8 cellular contexts compared by ENCODE assay signal in genomic region chr4:55949480-55949802, GRCh38. TPM values are rescaled to one million over a fixed set of nuclear protein-coding genes. Genes with fewer than 3 reads are reported as not detected.
A peak's percentile ranks its signal among the peaks of the same experiment; 100 is the strongest.
DNase-seq lines count a peak whose midpoint lies in the region; ATAC-seq and TF ChIP-seq lines count a peak whose summit lies in the region.

No MANE protein-coding gene starts in this region.

- peaks cover 28% of the 10 kb centered on the region for H3K36me3 Mint-ChIP-seq in activated naive CD4-positive, alpha-beta T cell treated with anti-CD3 and anti-CD28 coated beads, Interleukin-2, amount 10 ng/mL, durations not matched to agents 7 days and 5 days

- TF ChIP-seq POLR2A in right lobe of liver (IDR thresholded peaks at IDR 0.05): no peak
- TF ChIP-seq POLR2A in upper lobe of left lung (IDR thresholded peaks at IDR 0.05): no peak

- intact Hi-C loops in right lobe of liver (cut with DNase I): loop anchor here (10.0 kb wide), 2 partner anchors 355 to 365 kb away; no protein-coding TSS in a partner anchor

- H3K27ac ChIP-seq in right lobe of liver (peak overlapping the region; percentile 70 to 82 (median 78)), upper lobe of left lung (peak overlapping the region; percentile 91 to 97 (median 94))

- peak overlapping the region; percentile 80 for H3K4me3 Mint-ChIP-seq in activated naive CD4-positive, alpha-beta T cell treated with anti-CD3 and anti-CD28 coated beads, Interleukin-2, amount 10 ng/mL, durations not matched to agents 7 days and 5 days

- H3K4me3 ChIP-seq in right lobe of liver (peak overlapping the region; percentile 67 to 97 (median 96)), upper lobe of left lung (peak overlapping the region; percentile 63 to 81 (median 71))

- H3K27me3 Mint-ChIP-seq in activated naive CD4-positive, alpha-beta T cell treated with anti-CD3 and anti-CD28 coated beads, Interleukin-2, amount 10 ng/mL, durations not matched to agents 7 days and 5 days: no peaks in the 10 kb centered on the region

- H3K9me3 ChIP-seq in right lobe of liver (no peaks in the 10 kb centered on the region), upper lobe of left lung (no peaks in the 10 kb centered on the region)

- TF ChIP-seq CTCF in right lobe of liver (IDR thresholded peaks at IDR 0.05) (no peak), upper lobe of left lung (IDR thresholded peaks at IDR 0.05) (no peak)

- CTCF ChIA-PET in activated naive CD4-positive, alpha-beta T cell treated with anti-CD3 and anti-CD28 coated beads, Interleukin-2, amount 10 ng/mL, durations not matched to agents 7 days and 5 days (lab: Charles Lee): interaction anchor here (0.6 to 2.4 kb wide), 15 partner anchors 8 to 1028 kb away, joined by 3 to 15 read pairs (median 3); partner anchors contain the start of genes AASDH, NOA1 and PAICS

- ATAC-seq in right lobe of liver: no peak
- no peak for ATAC-seq in upper lobe of left lung (ENCODE audit: low FRiP score in 2 of 2)
- no peak for ATAC-seq in HG03025 (IDR thresholded peaks at IDR 0.05; ENCODE audit: low FRiP score, unreplicated experiment)
- no peak for ATAC-seq in GM21390 (IDR thresholded peaks at IDR 0.05; ENCODE audit: unreplicated experiment)

- H3K4me1 ChIP-seq in right lobe of liver: no peaks in the 10 kb centered on the region
- peaks cover 18 to 20% (median 19%) of the 10 kb centered on the region in 4 donors for H3K4me1 ChIP-seq in upper lobe of left lung

- H3K36me3 ChIP-seq in right lobe of liver: no peaks in the 10 kb centered on the region
- H3K36me3 ChIP-seq in upper lobe of left lung: peaks cover 0 to 12% (median 3%) of the 10 kb centered on the region in 4 donors

- no peaks in the 10 kb centered on the region for H3K9me3 Mint-ChIP-seq in activated naive CD4-positive, alpha-beta T cell treated with anti-CD3 and anti-CD28 coated beads, Interleukin-2, amount 10 ng/mL, durations not matched to agents 7 days and 5 days

- no peak for DNase-seq in activated naive CD4-positive, alpha-beta T cell treated with anti-CD3 and anti-CD28 coated beads, Interleukin-2, amount 10 ng/mL, durations not matched to agents 7 days and 5 days
- no peak for DNase-seq in activated naive CD4-positive, alpha-beta T cell (lab: John Stamatoyannopoulos, UW)
- DNase-seq in amniotic epithelial cell (ENCODE audit: low read depth): peak; percentile 10
- no peak for DNase-seq in right lobe of liver
- DNase-seq in upper lobe of left lung: no peak
- no peak for DNase-seq in NCI-H128 (lab: John Stamatoyannopoulos, UW; ENCODE audit: unreplicated experiment)

- H3K27ac Mint-ChIP-seq in activated naive CD4-positive, alpha-beta T cell treated with anti-CD3 and anti-CD28 coated beads, Interleukin-2, amount 10 ng/mL, durations not matched to agents 7 days and 5 days: peak overlapping the region; percentile 92

- H3K4me1 Mint-ChIP-seq in activated naive CD4-positive, alpha-beta T cell treated with anti-CD3 and anti-CD28 coated beads, Interleukin-2, amount 10 ng/mL, durations not matched to agents 7 days and 5 days: peaks cover 50% of the 10 kb centered on the region

- WGBS in right lobe of liver (ENCODE audit: insufficient coverage, low coverage, low lambda C conversion rate, missing lambda C conversion rate): 6% methylated on average over 3 of the region's 3 CpGs
- WGBS in upper lobe of left lung, 2 donors: 2% methylated on average over 3 of the region's 3 CpGs

- TF ChIP-seq EP300 in upper lobe of left lung (IDR thresholded peaks at IDR 0.05): no peak

- H3K27me3 ChIP-seq in right lobe of liver: no peaks in the 10 kb centered on the region
- no peaks in the 10 kb centered on the region for H3K27me3 ChIP-seq in upper lobe of left lung

RNA-seq across cellular contexts. Expression of gene CEP135, which starts 0.7 kb away (rescaled TPM):
- total RNA-seq in right lobe of liver (1 to 10 TPM in 5 of 6 experiments, under 1 TPM in 1; 0.59 to 2.4 (median 1.7) TPM), upper lobe of left lung (10 to 100 TPM in 2 of 6 donors, 1 to 10 TPM in 4; 4.7 to 14.1 (median 8.4) TPM)
